In genomic region chr4:106773106-106773905, GRCh38 we compare ENCODE assay signal across 1 cellular context.
TF ChIP-seq lines count a peak whose summit lies in the region.

No MANE protein-coding gene starts in this region.

TF ChIP-seq in HepG2, 621 proteins besides CTCF, POLR2A, EP300 and RAD21 (continued from another document):
- TF ChIP-seq, protein P1, sequence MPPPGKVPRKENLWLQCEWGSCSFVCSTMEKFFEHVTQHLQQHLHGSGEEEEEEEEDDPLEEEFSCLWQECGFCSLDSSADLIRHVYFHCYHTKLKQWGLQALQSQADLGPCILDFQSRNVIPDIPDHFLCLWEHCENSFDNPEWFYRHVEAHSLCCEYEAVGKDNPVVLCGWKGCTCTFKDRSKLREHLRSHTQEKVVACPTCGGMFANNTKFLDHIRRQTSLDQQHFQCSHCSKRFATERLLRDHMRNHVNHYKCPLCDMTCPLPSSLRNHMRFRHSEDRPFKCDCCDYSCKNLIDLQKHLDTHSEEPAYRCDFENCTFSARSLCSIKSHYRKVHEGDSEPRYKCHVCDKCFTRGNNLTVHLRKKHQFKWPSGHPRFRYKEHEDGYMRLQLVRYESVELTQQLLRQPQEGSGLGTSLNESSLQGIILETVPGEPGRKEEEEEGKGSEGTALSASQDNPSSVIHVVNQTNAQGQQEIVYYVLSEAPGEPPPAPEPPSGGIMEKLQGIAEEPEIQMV (CRISPR knock-in tag; IDR thresholded peaks at IDR 0.05; ENCODE audit: low read depth) = no peak
- TF ChIP-seq ZNF558 (CRISPR knock-in tag; IDR thresholded peaks at IDR 0.05; ENCODE audit: borderline replicate concordance) = no peak
- no peak for TF ChIP-seq ZNF703 (CRISPR knock-in tag; IDR thresholded peaks at IDR 0.05; ENCODE audit: borderline replicate concordance)
- no peak for TF ChIP-seq PRDM15 (CRISPR knock-in tag; IDR thresholded peaks at IDR 0.05)
- TF ChIP-seq TEAD3 (CRISPR knock-in tag; optimal IDR thresholded peaks at IDR 0.05; ENCODE audit: borderline replicate concordance) = no peak
- no peak for TF ChIP-seq YEATS2 (CRISPR knock-in tag; IDR thresholded peaks at IDR 0.05; ENCODE audit: borderline replicate concordance)
- no peak for TF ChIP-seq GTF2F1 (IDR thresholded peaks at IDR 0.05; ENCODE audit: low read length)
- TF ChIP-seq ZSCAN25 (CRISPR knock-in tag; IDR thresholded peaks at IDR 0.05) = no peak
- no peak for TF ChIP-seq ZMYM3 (CRISPR knock-in tag; IDR thresholded peaks at IDR 0.05)
- TF ChIP-seq SYNCRIP (IDR thresholded peaks at IDR 0.05; ENCODE audit: insufficient read depth, low read depth, low read length) = no peak
- no peak for TF ChIP-seq ZFP36L1 (CRISPR knock-in tag; IDR thresholded peaks at IDR 0.05)
- no peak for TF ChIP-seq MEF2D (CRISPR knock-in tag; IDR thresholded peaks at IDR 0.05)
- TF ChIP-seq, protein P2, sequence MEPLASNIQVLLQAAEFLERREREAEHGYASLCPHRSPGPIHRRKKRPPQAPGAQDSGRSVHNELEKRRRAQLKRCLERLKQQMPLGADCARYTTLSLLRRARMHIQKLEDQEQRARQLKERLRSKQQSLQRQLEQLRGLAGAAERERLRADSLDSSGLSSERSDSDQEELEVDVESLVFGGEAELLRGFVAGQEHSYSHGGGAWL (CRISPR knock-in tag; IDR thresholded peaks at IDR 0.05) = no peak
